In the genomic region with DNA sequence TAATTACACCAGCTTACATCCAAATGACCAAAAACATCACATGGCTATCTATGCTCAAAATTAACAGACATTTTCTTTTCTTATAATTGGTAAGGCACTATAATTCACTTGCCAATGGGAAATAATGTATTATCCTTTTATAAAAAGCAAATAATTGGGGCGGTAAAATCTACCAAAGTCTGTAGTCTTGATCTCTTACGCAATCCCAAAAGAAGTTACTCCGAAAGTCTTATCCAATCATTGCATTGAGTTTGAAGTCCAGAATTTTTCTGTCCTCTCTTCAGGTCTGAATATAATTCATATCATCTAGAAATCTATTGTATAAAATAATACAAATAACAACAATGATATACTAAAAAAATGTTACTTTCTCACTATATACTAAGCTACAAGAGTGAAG, we compare ENCODE assay signal across 4 cellular contexts.
TF ChIP-seq lines count a peak whose summit lies in the region.

No MANE protein-coding gene starts in this region.

TF ChIP-seq in HepG2, 621 proteins besides CTCF, POLR2A, EP300 and RAD21:
- no peak for TF ChIP-seq TAF1 (CRISPR knock-in tag; IDR thresholded peaks at IDR 0.05)
- TF ChIP-seq, protein P1, sequence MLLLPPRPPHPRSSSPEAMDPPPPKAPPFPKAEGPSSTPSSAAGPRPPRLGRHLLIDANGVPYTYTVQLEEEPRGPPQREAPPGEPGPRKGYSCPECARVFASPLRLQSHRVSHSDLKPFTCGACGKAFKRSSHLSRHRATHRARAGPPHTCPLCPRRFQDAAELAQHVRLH (CRISPR knock-in tag; IDR thresholded peaks at IDR 0.05; ENCODE audit: borderline replicate concordance, low read depth) = no peak
- TF ChIP-seq CEBPB (IDR thresholded peaks at IDR 0.05; ENCODE audit: borderline replicate concordance, low read depth, low read length) = peak; percentile 53; the same call in 1 of the 2 replicates
TF ChIP-seq in HepG2: peak in this region for 1.

TF ChIP-seq in IMR-90, 13 proteins besides CTCF, POLR2A, EP300 and RAD21:
- TF ChIP-seq CEBPB (IDR thresholded peaks at IDR 0.05; ENCODE audit: low read depth, low read length) (peak; percentile 75), MXI1 (IDR thresholded peaks at IDR 0.05; ENCODE audit: borderline replicate concordance, low read depth, low read length) (no peak)
TF ChIP-seq in IMR-90: peak in this region for 1.

TF ChIP-seq in K562, 482 proteins besides CTCF, POLR2A, EP300 and RAD21:
- TF ChIP-seq, protein P2, sequence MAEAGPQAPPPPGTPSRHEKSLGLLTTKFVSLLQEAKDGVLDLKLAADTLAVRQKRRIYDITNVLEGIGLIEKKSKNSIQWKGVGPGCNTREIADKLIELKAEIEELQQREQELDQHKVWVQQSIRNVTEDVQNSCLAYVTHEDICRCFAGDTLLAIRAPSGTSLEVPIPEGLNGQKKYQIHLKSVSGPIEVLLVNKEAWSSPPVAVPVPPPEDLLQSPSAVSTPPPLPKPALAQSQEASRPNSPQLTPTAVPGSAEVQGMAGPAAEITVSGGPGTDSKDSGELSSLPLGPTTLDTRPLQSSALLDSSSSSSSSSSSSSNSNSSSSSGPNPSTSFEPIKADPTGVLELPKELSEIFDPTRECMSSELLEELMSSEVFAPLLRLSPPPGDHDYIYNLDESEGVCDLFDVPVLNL (CRISPR knock-in tag; IDR thresholded peaks at IDR 0.05; ENCODE audit: low read depth) = no peak
- TF ChIP-seq, protein P3, sequence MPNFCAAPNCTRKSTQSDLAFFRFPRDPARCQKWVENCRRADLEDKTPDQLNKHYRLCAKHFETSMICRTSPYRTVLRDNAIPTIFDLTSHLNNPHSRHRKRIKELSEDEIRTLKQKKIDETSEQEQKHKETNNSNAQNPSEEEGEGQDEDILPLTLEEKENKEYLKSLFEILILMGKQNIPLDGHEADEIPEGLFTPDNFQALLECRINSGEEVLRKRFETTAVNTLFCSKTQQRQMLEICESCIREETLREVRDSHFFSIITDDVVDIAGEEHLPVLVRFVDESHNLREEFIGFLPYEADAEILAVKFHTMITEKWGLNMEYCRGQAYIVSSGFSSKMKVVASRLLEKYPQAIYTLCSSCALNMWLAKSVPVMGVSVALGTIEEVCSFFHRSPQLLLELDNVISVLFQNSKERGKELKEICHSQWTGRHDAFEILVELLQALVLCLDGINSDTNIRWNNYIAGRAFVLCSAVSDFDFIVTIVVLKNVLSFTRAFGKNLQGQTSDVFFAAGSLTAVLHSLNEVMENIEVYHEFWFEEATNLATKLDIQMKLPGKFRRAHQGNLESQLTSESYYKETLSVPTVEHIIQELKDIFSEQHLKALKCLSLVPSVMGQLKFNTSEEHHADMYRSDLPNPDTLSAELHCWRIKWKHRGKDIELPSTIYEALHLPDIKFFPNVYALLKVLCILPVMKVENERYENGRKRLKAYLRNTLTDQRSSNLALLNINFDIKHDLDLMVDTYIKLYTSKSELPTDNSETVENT (CRISPR knock-in tag; IDR thresholded peaks at IDR 0.05) = no peak
- TF ChIP-seq, protein P4, sequence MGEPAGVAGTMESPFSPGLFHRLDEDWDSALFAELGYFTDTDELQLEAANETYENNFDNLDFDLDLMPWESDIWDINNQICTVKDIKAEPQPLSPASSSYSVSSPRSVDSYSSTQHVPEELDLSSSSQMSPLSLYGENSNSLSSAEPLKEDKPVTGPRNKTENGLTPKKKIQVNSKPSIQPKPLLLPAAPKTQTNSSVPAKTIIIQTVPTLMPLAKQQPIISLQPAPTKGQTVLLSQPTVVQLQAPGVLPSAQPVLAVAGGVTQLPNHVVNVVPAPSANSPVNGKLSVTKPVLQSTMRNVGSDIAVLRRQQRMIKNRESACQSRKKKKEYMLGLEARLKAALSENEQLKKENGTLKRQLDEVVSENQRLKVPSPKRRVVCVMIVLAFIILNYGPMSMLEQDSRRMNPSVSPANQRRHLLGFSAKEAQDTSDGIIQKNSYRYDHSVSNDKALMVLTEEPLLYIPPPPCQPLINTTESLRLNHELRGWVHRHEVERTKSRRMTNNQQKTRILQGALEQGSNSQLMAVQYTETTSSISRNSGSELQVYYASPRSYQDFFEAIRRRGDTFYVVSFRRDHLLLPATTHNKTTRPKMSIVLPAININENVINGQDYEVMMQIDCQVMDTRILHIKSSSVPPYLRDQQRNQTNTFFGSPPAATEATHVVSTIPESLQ (CRISPR knock-in tag; IDR thresholded peaks at IDR 0.05) = no peak
- TF ChIP-seq CEBPB (tag; IDR thresholded peaks at IDR 0.05) (0 out of 2 replicates have a peak, but pooled peaks have one; percentile 8), ZSCAN32 (CRISPR knock-in tag; IDR thresholded peaks at IDR 0.05) (no peak), CEBPG (CRISPR knock-in tag; IDR thresholded peaks at IDR 0.05) (no peak), CEBPG (tag; conservative IDR thresholded peaks at IDR 0.05 in 1 of 2, IDR thresholded peaks at IDR 0.05 in 1 of 2) (peak in 1 of 2 experiments; percentile 45; a peak in 1 of 4 replicates), ZNF3 (CRISPR knock-in tag; IDR thresholded peaks at IDR 0.05) (no peak), ZNF766 (CRISPR knock-in tag; conservative IDR thresholded peaks at IDR 0.05) (no peak)
- TF ChIP-seq, protein P5, sequence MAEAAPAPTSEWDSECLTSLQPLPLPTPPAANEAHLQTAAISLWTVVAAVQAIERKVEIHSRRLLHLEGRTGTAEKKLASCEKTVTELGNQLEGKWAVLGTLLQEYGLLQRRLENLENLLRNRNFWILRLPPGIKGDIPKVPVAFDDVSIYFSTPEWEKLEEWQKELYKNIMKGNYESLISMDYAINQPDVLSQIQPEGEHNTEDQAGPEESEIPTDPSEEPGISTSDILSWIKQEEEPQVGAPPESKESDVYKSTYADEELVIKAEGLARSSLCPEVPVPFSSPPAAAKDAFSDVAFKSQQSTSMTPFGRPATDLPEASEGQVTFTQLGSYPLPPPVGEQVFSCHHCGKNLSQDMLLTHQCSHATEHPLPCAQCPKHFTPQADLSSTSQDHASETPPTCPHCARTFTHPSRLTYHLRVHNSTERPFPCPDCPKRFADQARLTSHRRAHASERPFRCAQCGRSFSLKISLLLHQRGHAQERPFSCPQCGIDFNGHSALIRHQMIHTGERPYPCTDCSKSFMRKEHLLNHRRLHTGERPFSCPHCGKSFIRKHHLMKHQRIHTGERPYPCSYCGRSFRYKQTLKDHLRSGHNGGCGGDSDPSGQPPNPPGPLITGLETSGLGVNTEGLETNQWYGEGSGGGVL (CRISPR knock-in tag; IDR thresholded peaks at IDR 0.05) = no peak

TF ChIP-seq in H1, 55 proteins besides CTCF, POLR2A, EP300 and RAD21:
- TF ChIP-seq HDAC2 (IDR thresholded peaks at IDR 0.05; ENCODE audit: borderline replicate concordance in 1 of 2, low read depth in 2 of 2, low read length in 2 of 2) (no peak), CEBPB (IDR thresholded peaks at IDR 0.05; ENCODE audit: low read depth, low read length) (peak; percentile 83), SIX5 (IDR thresholded peaks at IDR 0.05; ENCODE audit: low read depth, low read length) (no peak), BCL11A (IDR thresholded peaks at IDR 0.05; ENCODE audit: low read depth in 2 of 2, low read length in 2 of 2) (no peak), JUND (IDR thresholded peaks at IDR 0.05; ENCODE audit: low read length) (no peak), TAF7 (optimal IDR thresholded peaks at IDR 0.05; ENCODE audit: borderline replicate concordance, low read depth, low read length) (no peak), BRCA1 (IDR thresholded peaks at IDR 0.05; ENCODE audit: low read depth, low read length) (no peak)
